In the genomic region with DNA sequence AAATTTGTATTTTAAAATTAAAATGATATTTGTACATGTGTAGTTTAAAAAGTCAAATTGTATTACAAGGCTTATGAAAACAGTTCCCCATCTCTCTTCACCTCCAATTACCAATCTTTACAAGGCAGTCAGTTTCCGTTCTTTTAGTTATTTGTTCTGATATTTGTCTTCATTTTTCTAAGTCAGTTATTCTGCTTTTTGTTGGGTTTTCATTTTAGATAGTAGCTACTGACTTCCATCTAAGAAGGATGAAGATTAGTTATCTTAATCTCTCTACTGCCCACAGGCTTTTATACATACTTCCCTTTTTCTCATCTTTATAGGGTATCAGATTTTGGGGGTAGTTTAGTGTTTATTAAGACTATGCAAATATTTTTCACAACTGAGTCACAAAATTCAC, we compare ENCODE assay signal across 1 cellular context.
TF ChIP-seq lines count a peak whose summit lies in the region.

No MANE protein-coding gene starts in this region.

TF ChIP-seq in GM12878, 131 proteins besides CTCF, POLR2A, EP300 and RAD21:
- TF ChIP-seq TARDBP (IDR thresholded peaks at IDR 0.05; ENCODE audit: borderline replicate concordance): no peak
- TF ChIP-seq ATF7 (IDR thresholded peaks at IDR 0.05; ENCODE audit: low read depth): no peak
- no peak for TF ChIP-seq PKNOX1 (IDR thresholded peaks at IDR 0.05)
- no peak for TF ChIP-seq RUNX3 (IDR thresholded peaks at IDR 0.05; ENCODE audit: low read length)
- TF ChIP-seq NR2C2 (IDR thresholded peaks at IDR 0.05; ENCODE audit: borderline replicate concordance, control insufficient read depth, insufficient read length, low read depth): no peak
- TF ChIP-seq SMAD5 (IDR thresholded peaks at IDR 0.05; ENCODE audit: low read depth): no peak
- no peak for TF ChIP-seq USF1 (IDR thresholded peaks at IDR 0.05; ENCODE audit: borderline replicate concordance, extremely low read length, insufficient read depth, low read depth, low read length)
